8 cellular contexts compared by ENCODE assay signal in genomic region chr6:24933868-24934401, GRCh38. TPM values are rescaled to one million over a fixed set of nuclear protein-coding genes. Genes with fewer than 3 reads are reported as not detected.
DNase-seq lines count a peak whose midpoint lies in the region; ATAC-seq and TF ChIP-seq lines count a peak whose summit lies in the region.

No MANE protein-coding gene starts in this region.

- H3K4me3 ChIP-seq in CD4-positive, CD25-positive, alpha-beta regulatory T cell (ENCODE audit: low read depth, low read length), result peak overlapping the region; percentile 99
- H3K4me3 ChIP-seq in H7 (ENCODE audit: insufficient read depth, low read depth, low read length) (no peak overlapping the region), aorta (ENCODE audit: low read length in 2 of 2) (no peak overlapping the region)

- H3K27me3 ChIP-seq in CD4-positive, CD25-positive, alpha-beta regulatory T cell (ENCODE audit: control insufficient read depth, insufficient read depth, low read length), result no peaks in the 10 kb centered on the region
- H3K27me3 ChIP-seq in H7 (ENCODE audit: control insufficient read depth, insufficient read depth, low read length) (no peaks in the 10 kb centered on the region), aorta (ENCODE audit: control insufficient read depth in 1 of 2, insufficient read depth in 2 of 2, low read length in 1 of 2) (no peaks in the 10 kb centered on the region)

- 77 to 79% methylated on average over 7 of the region's 7 CpGs for WGBS in aorta, 2 donors

- peak overlapping the region; percentile 85 for H3K27ac ChIP-seq in CD4-positive, CD25-positive, alpha-beta regulatory T cell (ENCODE audit: insufficient read depth, low read length, poor library complexity, severe bottlenecking)
- H3K27ac ChIP-seq in aorta (ENCODE audit: low read depth in 1 of 2, low read length in 2 of 2), result no peak overlapping the region

- H3K4me1 Mint-ChIP-seq in CD4-positive, CD25-positive, alpha-beta regulatory T cell, result peaks cover 18 to 60% (median 47%) of the 10 kb centered on the region in 4 donors
- H3K4me1 Mint-ChIP-seq in T-helper 2 cell treated with Interferon-gamma antibody and Interleukin-4, amounts not matched to agents 5 μg/mL and 100 μg/mL, for 36 hours (ENCODE audit: low read depth), result peaks cover 65% of the 10 kb centered on the region
- peaks cover 11% of the 10 kb centered on the region for H3K4me1 Mint-ChIP-seq in glutamatergic neuron (ENCODE audit: low read depth, unreplicated experiment)

- DNase-seq in CD4-positive, CD25-positive, alpha-beta regulatory T cell, result peak in 2 of 3 donors; percentile 62 to 77
- DNase-seq in H7 (peak; percentile 48), glutamatergic neuron (no peak), KG1 (lab: John Stamatoyannopoulos, UW) (no peak), aorta (no peak), amniotic stem cell (lab: John Stamatoyannopoulos, UW) (no peak), medulla oblongata (ENCODE audit: extremely low spot score) (no peak)
- no peak for DNase-seq in T-helper 2 cell treated with Interferon-gamma antibody and Interleukin-4, amounts not matched to agents 5 μg/mL and 100 μg/mL, for 36 hours (ENCODE audit: low spot score)

- no peak for ATAC-seq in CD4-positive, CD25-positive, alpha-beta regulatory T cell (ENCODE audit: low read depth in 2 of 2)
- no peak for ATAC-seq in aorta (ENCODE audit: low FRiP score)

- peak overlapping the region; percentile 97 to 100 (median 100) for H3K4me3 Mint-ChIP-seq in CD4-positive, CD25-positive, alpha-beta regulatory T cell
- peak overlapping the region; percentile 98 for H3K4me3 Mint-ChIP-seq in T-helper 2 cell treated with Interferon-gamma antibody and Interleukin-4, amounts not matched to agents 5 μg/mL and 100 μg/mL, for 36 hours
- no peak overlapping the region for H3K4me3 Mint-ChIP-seq in glutamatergic neuron (ENCODE audit: unreplicated experiment)

- intact Hi-C loops in aorta (cut with DNase I), result no loop called here

- H3K4me1 ChIP-seq in CD4-positive, CD25-positive, alpha-beta regulatory T cell (ENCODE audit: control insufficient read depth, insufficient read depth, low read length, poor library complexity, severe bottlenecking), result peaks cover 72% of the 10 kb centered on the region
- peaks cover 0 to 4% of the 10 kb centered on the region in 2 donors for H3K4me1 ChIP-seq in aorta (ENCODE audit: control insufficient read depth in 1 of 2, insufficient read depth in 2 of 2, low read length in 2 of 2)

- peak; percentile 60 for TF ChIP-seq CTCF in glutamatergic neuron (IDR thresholded peaks at IDR 0.05; ENCODE audit: partially characterized antibody, unreplicated experiment)

- H3K27ac Mint-ChIP-seq in CD4-positive, CD25-positive, alpha-beta regulatory T cell, result peak overlapping the region; percentile 88 to 98 (median 95)
- peak overlapping the region; percentile 91 for H3K27ac Mint-ChIP-seq in T-helper 2 cell treated with Interferon-gamma antibody and Interleukin-4, amounts not matched to agents 5 μg/mL and 100 μg/mL, for 36 hours
- H3K27ac Mint-ChIP-seq in glutamatergic neuron (ENCODE audit: unreplicated experiment), result no peak overlapping the region

- H3K9me3 Mint-ChIP-seq in CD4-positive, CD25-positive, alpha-beta regulatory T cell, result peaks cover 0 to 4% (median 0%) of the 10 kb centered on the region in 7 donors
- no peaks in the 10 kb centered on the region for H3K9me3 Mint-ChIP-seq in T-helper 2 cell treated with Interferon-gamma antibody and Interleukin-4, amounts not matched to agents 5 μg/mL and 100 μg/mL, for 36 hours
- peaks cover 3% of the 10 kb centered on the region for H3K9me3 Mint-ChIP-seq in glutamatergic neuron (ENCODE audit: unreplicated experiment)

- no peaks in the 10 kb centered on the region for H3K27me3 Mint-ChIP-seq in CD4-positive, CD25-positive, alpha-beta regulatory T cell
- H3K27me3 Mint-ChIP-seq in T-helper 2 cell treated with Interferon-gamma antibody and Interleukin-4, amounts not matched to agents 5 μg/mL and 100 μg/mL, for 36 hours (ENCODE audit: low read depth), result no peaks in the 10 kb centered on the region
- H3K27me3 Mint-ChIP-seq in glutamatergic neuron (ENCODE audit: unreplicated experiment), result no peaks in the 10 kb centered on the region

- H3K36me3 ChIP-seq in CD4-positive, CD25-positive, alpha-beta regulatory T cell (ENCODE audit: control insufficient read depth, insufficient read depth, low read length), result peaks cover 29% of the 10 kb centered on the region
- H3K36me3 ChIP-seq in H7 (replicated peaks; ENCODE audit: control insufficient read depth, insufficient read depth, low read length), result no peaks in the 10 kb centered on the region
- no peaks in the 10 kb centered on the region for H3K36me3 ChIP-seq in aorta (ENCODE audit: control insufficient read depth in 1 of 2, insufficient read depth in 2 of 2, low read length in 1 of 2)

- peaks cover 58% of the 10 kb centered on the region for H3K36me3 Mint-ChIP-seq in CD4-positive, CD25-positive, alpha-beta regulatory T cell
- peaks cover 68% of the 10 kb centered on the region for H3K36me3 Mint-ChIP-seq in T-helper 2 cell treated with Interferon-gamma antibody and Interleukin-4, amounts not matched to agents 5 μg/mL and 100 μg/mL, for 36 hours (ENCODE audit: low read depth)
- H3K36me3 Mint-ChIP-seq in glutamatergic neuron (ENCODE audit: unreplicated experiment), result no peaks in the 10 kb centered on the region

- H3K9me3 ChIP-seq in CD4-positive, CD25-positive, alpha-beta regulatory T cell (ENCODE audit: control insufficient read depth in 2 of 2, low read length in 2 of 2), result no peaks in the 10 kb centered on the region
- H3K9me3 ChIP-seq in aorta (ENCODE audit: control insufficient read depth, low read length), result no peaks in the 10 kb centered on the region

RNA-seq across cellular contexts. Expression of gene RIPOR2, which starts 1.8 kb away (rescaled TPM):
- 364 TPM for total RNA-seq in CD4-positive, CD25-positive, alpha-beta regulatory T cell
- polyA plus RNA-seq in CD4-positive, CD25-positive, alpha-beta regulatory T cell, result 100 to 1,000 TPM; 320 to 435 (median 407) TPM
- 0.22 and 0.31 TPM in 2 replicates for total RNA-seq in H7 (2014; rRNA removed; shearing (Covaris generic))
- total RNA-seq in glutamatergic neuron (ENCODE audit: unreplicated experiment) (82.2 TPM), aorta (10 to 100 TPM in 1 of 2 donors, 1 to 10 TPM in 1; 9.7 to 16.1 TPM)
- 1 to 10 TPM; 1.1 to 2.5 TPM for polyA plus RNA-seq in aorta

Comparison
In these comparisons a context has a peak if more than half of its experiments do, and no peak if none do; other contexts are left out.
1. DNase-seq: peak in CD4-positive, CD25-positive, alpha-beta regulatory T cell (2 of 3) and H7 (single experiment); none in T-helper 2 cell treated with Interferon-gamma antibody and Interleukin-4, amounts not matched to agents 5 μg/mL and 100 μg/mL, for 36 hours (single experiment), glutamatergic neuron (single experiment), KG1 (single experiment), aorta (0 of 2), amniotic stem cell (single experiment) and medulla oblongata (single experiment).